ENCODE assay signal across 24 cellular contexts in the genomic region with DNA sequence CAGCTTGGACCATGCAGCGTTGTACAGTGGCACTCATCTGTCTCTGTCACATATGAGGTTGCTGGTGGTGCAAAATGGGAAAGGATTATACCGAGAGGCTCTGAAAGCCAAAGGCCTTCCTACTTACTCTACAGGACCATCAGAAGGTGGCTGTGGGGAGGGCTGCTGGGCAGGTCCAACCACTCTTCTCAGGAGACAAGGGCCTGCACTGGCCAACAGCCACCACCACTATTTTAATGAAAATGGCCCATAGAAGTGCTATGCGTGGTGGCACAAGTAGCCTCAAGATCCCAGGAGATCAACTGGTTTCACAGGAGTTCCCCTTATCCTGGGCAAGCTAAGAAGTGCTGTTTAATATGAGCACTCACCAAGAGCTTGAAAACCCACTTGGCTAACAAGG.
"Had no signal": no experiment of that assay in that cellular context is flagged by ENCODE, and none has a peak within 500 bp of the region (broad histone marks: within the 10 kb centered on the region; RNA-seq: fewer than 3 reads in every experiment).

No MANE protein-coding gene starts in this region.

- H3K27ac ChIP-seq: RWPE1 had no signal

- H3K36me3 ChIP-seq: MG63 had no signal

- DNase-seq: Karpas-422; KBM-7; MG63; NCI-H1092; NCI-H1105 treated with DMSO at 0.1 percent for 48 hours; NCI-H1417 treated with DMSO at 0.1 percent for 48 hours; NCI-H146; NCI-H1694 treated with DMSO at 0.1 percent for 48 hours; NCI-H1930; NCI-H2081; NCI-H2107; NCI-H2227 treated with DMSO at 0.1 percent for 48 hours; NCI-H446; NCI-H510A; NCI-H524 treated with DMSO at 0.1 percent for 48 hours; NCI-H69; NCI-H774; NK-92 treated with Interleukin-12 subunit alpha and Interleukin-12 subunit beta, amount 100 ng/mL, for 24 hours; PC-3; SHP77; SK-N-SH; SW 1271 had no signal

- H3K4me2 ChIP-seq: SK-N-SH had no signal

- ATAC-seq: Panc1, PC-3 had no signal

- H3K27me3 ChIP-seq: MG63 had no signal

- H3K9ac ChIP-seq: SK-N-SH had no signal

- H3K4me3 ChIP-seq: MG63 had no signal

- H3K9me3 ChIP-seq: MG63, SK-N-SH had no signal
